8 cellular contexts compared by ENCODE assay signal in genomic region chr15:85858586-85859375, GRCh38.
A peak's percentile ranks its signal among the peaks of the same experiment; 100 is the strongest.
DNase-seq lines count a peak whose midpoint lies in the region; ATAC-seq and TF ChIP-seq lines count a peak whose summit lies in the region.

No MANE protein-coding gene starts in this region.

- TF ChIP-seq CTCF in brain (conservative IDR thresholded peaks at IDR 0.05) = peak; percentile 77 to 89

- H3K4me1 Mint-ChIP-seq in brain = peaks cover 20% of the 10 kb centered on the region

- H3K9me3 Mint-ChIP-seq in brain = no peaks in the 10 kb centered on the region

- no peaks in the 10 kb centered on the region for H3K36me3 Mint-ChIP-seq in brain

- ATAC-seq in HG02885 (IDR thresholded peaks at IDR 0.05; ENCODE audit: poor library complexity, unreplicated experiment) = peak; percentile 95

- peak overlapping the region; percentile 10 to 84 (median 80) for H3K4me3 Mint-ChIP-seq in brain

- DNase-seq in SIG-M5 treated with dmso at 0.1 percent for 504 hours (lab: John Stamatoyannopoulos, UW; ENCODE audit: unreplicated experiment) = peak; percentile 59
- no peak for DNase-seq in SIG-M5 (lab: John Stamatoyannopoulos, UW)
- peak; percentile 35 for DNase-seq in NCI-H146 treated with DMSO at 0.1 percent for 48 hours (lab: John Stamatoyannopoulos, UW; ENCODE audit: unreplicated experiment)
- DNase-seq in UCSD-AML1 (lab: John Stamatoyannopoulos, UW; ENCODE audit: unreplicated experiment) = peak; percentile 64
- DNase-seq in iPS-NIHi11 (ENCODE audit: low spot score) = peak; percentile 86
- peak; percentile 51 to 57 for DNase-seq in stimulated activated CD4-positive, alpha-beta T cell treated with anti-CD3 and anti-CD28 coated beads, Interleukin-15, amount 100 ng/mL, for 1 hour (ENCODE audit: low read depth in 1 of 2, low spot score in 1 of 2)

- peak overlapping the region in 4 of 5 experiments; percentile 38 to 77 (median 55) for H3K27ac Mint-ChIP-seq in brain

- peaks cover 4% of the 10 kb centered on the region for H3K27me3 Mint-ChIP-seq in brain
